1 cellular context compared by ENCODE assay signal in genomic region chr9:121141706-121142105, GRCh38.
TF ChIP-seq lines count a peak whose summit lies in the region.

No MANE protein-coding gene starts in this region.

TF ChIP-seq in GM23338, 12 proteins besides CTCF, POLR2A, EP300 and RAD21 (continued from another document):
- TF ChIP-seq ZNF462 (CRISPR knock-in tag; IDR thresholded peaks at IDR 0.05) (no peak), ZNF114 (CRISPR knock-in tag; IDR thresholded peaks at IDR 0.05) (no peak), STAT1 (IDR thresholded peaks at IDR 0.05; ENCODE audit: unreplicated experiment) (no peak), REST (IDR thresholded peaks at IDR 0.05; ENCODE audit: unreplicated experiment) (no peak)
TF ChIP-seq in GM23338: peak in this region for 0.
